Comparison of ENCODE assay signal across 8 cellular contexts in genomic region chr9:107243757-107244156, GRCh38. TPM values are rescaled to one million over a fixed set of nuclear protein-coding genes. Genes with fewer than 3 reads are reported as not detected.
DNase-seq lines count a peak whose midpoint lies in the region; ATAC-seq and TF ChIP-seq lines count a peak whose summit lies in the region.

No MANE protein-coding gene starts in this region.

- TF ChIP-seq CTCF in gastrocnemius medialis (IDR thresholded peaks at IDR 0.05 in 4 of 5, conservative IDR thresholded peaks at IDR 0.05 in 1 of 5): no peak

- peak; percentile 77 for ATAC-seq in GM21825 (IDR thresholded peaks at IDR 0.05; ENCODE audit: unreplicated experiment)
- peak; percentile 45 to 52 for ATAC-seq in gastrocnemius medialis
- no peak for ATAC-seq in HG02840 (IDR thresholded peaks at IDR 0.05; ENCODE audit: low FRiP score, unreplicated experiment)

- no peaks in the 10 kb centered on the region for H3K9me3 ChIP-seq in gastrocnemius medialis

- no peak for TF ChIP-seq POLR2A in gastrocnemius medialis (IDR thresholded peaks at IDR 0.05)

- no peaks in the 10 kb centered on the region for H3K36me3 ChIP-seq in gastrocnemius medialis

- H3K27me3 ChIP-seq in gastrocnemius medialis: no peaks in the 10 kb centered on the region

- no peak overlapping the region for H3K4me3 ChIP-seq in gastrocnemius medialis

- intact Hi-C loops in gastrocnemius medialis (cut with DNase I; ENCODE audit: low total_unique reads): no loop called here

- in situ Hi-C loops in gastrocnemius medialis (cut with MboI; ENCODE audit: low sequenced_read_pairs in 4 of 4): loop anchor here in 1 of 4 donors (25.0 kb wide), 1 partner anchor 94 kb away; no protein-coding TSS in a partner anchor

- H3K4me1 ChIP-seq in gastrocnemius medialis: peaks cover 6 to 11% of the 10 kb centered on the region in 2 donors

- DNase-seq in DMS153 treated with DMSO at 0.1 percent for 48 hours (lab: John Stamatoyannopoulos, UW; ENCODE audit: unreplicated experiment) (peak; percentile 69), NCI-H2029 (lab: John Stamatoyannopoulos, UW) (peak; percentile 64), amniotic epithelial cell (ENCODE audit: low read depth) (peak; percentile 78), gastrocnemius medialis (no peak), Ammon's horn (ENCODE audit: low spot score) (no peak), 8988T (no peak)

- no peak overlapping the region for H3K27ac ChIP-seq in gastrocnemius medialis

RNA-seq across cellular contexts. Expression of gene RAD23B, which starts 39.3 kb away (rescaled TPM):
- 100 to 1,000 TPM; 163 to 249 (median 188) TPM for total RNA-seq in gastrocnemius medialis

Comparison
In these comparisons a context has a peak if more than half of its experiments do, and no peak if none do; other contexts are left out.
1. DNase-seq: peak in DMS153 treated with DMSO at 0.1 percent for 48 hours (single experiment), NCI-H2029 (single experiment) and amniotic epithelial cell (single experiment); none in gastrocnemius medialis (0 of 2), Ammon's horn (single experiment) and 8988T (single experiment).